Comparison of ENCODE assay signal across 8 cellular contexts in genomic region chr3:168467085-168467714, GRCh38.
A peak's percentile ranks its signal among the peaks of the same experiment; 100 is the strongest.
DNase-seq lines count a peak whose midpoint lies in the region; ATAC-seq and TF ChIP-seq lines count a peak whose summit lies in the region.

No MANE protein-coding gene starts in this region.

- DNase-seq in AG09309 (ENCODE audit: low read depth) = no peak
- DNase-seq in OCI-M1 (lab: John Stamatoyannopoulos, UW) = peak; percentile 70
- no peak for DNase-seq in left cardiac atrium
- DNase-seq in testis = peak; percentile 17
- DNase-seq in activated T-helper 1 cell treated with anti-CD3 and anti-CD28 coated beads, Interleukin-12 subunit alpha, Interleukin-12 subunit beta, Interleukin-2, Interleukin-4 antibody, amounts not matched to agents 30 ng/mL and 10 ng/mL and 1 ng/mL, durations not matched to agents 14 hours and 24 hours and 36 hours (ENCODE audit: low spot score) = no peak
- DNase-seq in activated CD4-positive, alpha-beta T cell treated with anti-CD3 and anti-CD28 coated beads, Interleukin-2, amount 10 ng/mL, durations not matched to agents 7 days and 5 days = no peak

- H3K27me3 ChIP-seq in testis = no peaks in the 10 kb centered on the region

- no peak overlapping the region for H3K4me3 ChIP-seq in AG09309 (ENCODE audit: control insufficient read depth, low read depth, low read length)
- H3K4me3 ChIP-seq in testis = no peak overlapping the region

- no peaks in the 10 kb centered on the region for H3K36me3 Mint-ChIP-seq in activated T-helper 1 cell treated with anti-CD3 and anti-CD28 coated beads, Interleukin-12 subunit alpha, Interleukin-12 subunit beta, Interleukin-2, Interleukin-4 antibody, amounts not matched to agents 30 ng/mL and 10 ng/mL and 1 ng/mL, durations not matched to agents 14 hours and 24 hours and 36 hours (ENCODE audit: low read depth)
- no peaks in the 10 kb centered on the region for H3K36me3 Mint-ChIP-seq in activated CD4-positive, alpha-beta T cell treated with anti-CD3 and anti-CD28 coated beads, Interleukin-2, amount 10 ng/mL, durations not matched to agents 7 days and 5 days (ENCODE audit: low read depth)

- WGBS in testis, 2 donors = 65 to 79% methylated on average over 6 of the region's 6 CpGs

- H3K36me3 ChIP-seq in testis (ENCODE audit: low read depth, missing control alignments) = no peaks in the 10 kb centered on the region

- no peak overlapping the region for H3K27ac Mint-ChIP-seq in activated T-helper 1 cell treated with anti-CD3 and anti-CD28 coated beads, Interleukin-12 subunit alpha, Interleukin-12 subunit beta, Interleukin-2, Interleukin-4 antibody, amounts not matched to agents 30 ng/mL and 10 ng/mL and 1 ng/mL, durations not matched to agents 14 hours and 24 hours and 36 hours
- no peak overlapping the region for H3K27ac Mint-ChIP-seq in activated CD4-positive, alpha-beta T cell treated with anti-CD3 and anti-CD28 coated beads, Interleukin-2, amount 10 ng/mL, durations not matched to agents 7 days and 5 days

- H3K4me3 Mint-ChIP-seq in activated T-helper 1 cell treated with anti-CD3 and anti-CD28 coated beads, Interleukin-12 subunit alpha, Interleukin-12 subunit beta, Interleukin-2, Interleukin-4 antibody, amounts not matched to agents 30 ng/mL and 10 ng/mL and 1 ng/mL, durations not matched to agents 14 hours and 24 hours and 36 hours = no peak overlapping the region
- no peak overlapping the region for H3K4me3 Mint-ChIP-seq in activated CD4-positive, alpha-beta T cell treated with anti-CD3 and anti-CD28 coated beads, Interleukin-2, amount 10 ng/mL, durations not matched to agents 7 days and 5 days

- H3K9me3 ChIP-seq in testis = no peaks in the 10 kb centered on the region

- CTCF ChIA-PET in activated CD4-positive, alpha-beta T cell treated with anti-CD3 and anti-CD28 coated beads, Interleukin-2, amount 10 ng/mL, durations not matched to agents 7 days and 5 days (lab: Charles Lee) = no interaction called here

- TF ChIP-seq CTCF in AG09309 (IDR thresholded peaks at IDR 0.05; ENCODE audit: control insufficient read depth, insufficient read depth, low read depth, low read length, missing control alignments) (peak; percentile 35), testis (IDR thresholded peaks at IDR 0.05) (no peak)

- POLR2A ChIA-PET in activated CD4-positive, alpha-beta T cell treated with anti-CD3 and anti-CD28 coated beads, Interleukin-2, amount 10 ng/mL, durations not matched to agents 7 days and 5 days (lab: Charles Lee) = no interaction called here

- H3K27ac ChIP-seq in testis = no peak overlapping the region

- no peaks in the 10 kb centered on the region for H3K4me1 Mint-ChIP-seq in activated T-helper 1 cell treated with anti-CD3 and anti-CD28 coated beads, Interleukin-12 subunit alpha, Interleukin-12 subunit beta, Interleukin-2, Interleukin-4 antibody, amounts not matched to agents 30 ng/mL and 10 ng/mL and 1 ng/mL, durations not matched to agents 14 hours and 24 hours and 36 hours (ENCODE audit: low read depth)
- H3K4me1 Mint-ChIP-seq in activated CD4-positive, alpha-beta T cell treated with anti-CD3 and anti-CD28 coated beads, Interleukin-2, amount 10 ng/mL, durations not matched to agents 7 days and 5 days = no peaks in the 10 kb centered on the region

- intact Hi-C loops in left cardiac atrium (cut with DNase I) (loop anchor here (2.0 to 5.0 kb wide), 2 partner anchors 255 to 256 kb away; no protein-coding TSS in a partner anchor), testis (cut with DNase I; ENCODE audit: low total_unique reads) (no loop called here)
- intact Hi-C loops in activated T-helper 1 cell treated with anti-CD3 and anti-CD28 coated beads, Interleukin-12 subunit alpha, Interleukin-12 subunit beta, Interleukin-2, Interleukin-4 antibody, amounts not matched to agents 30 ng/mL and 10 ng/mL and 1 ng/mL, durations not matched to agents 14 hours and 24 hours and 36 hours (cut with micrococcal nuclease) = loop anchor here (2.0 kb wide), 1 partner anchor 256 kb away; no protein-coding TSS in a partner anchor

- ATAC-seq in GM19035 (IDR thresholded peaks at IDR 0.05; ENCODE audit: unreplicated experiment) = peak; percentile 91
- peak; percentile 76 for ATAC-seq in HG03139 (IDR thresholded peaks at IDR 0.05; ENCODE audit: unreplicated experiment)
- peak; percentile 82 to 87 for ATAC-seq in left cardiac atrium

- no peak for TF ChIP-seq POLR2A in testis (IDR thresholded peaks at IDR 0.05)

- H3K27me3 Mint-ChIP-seq in activated T-helper 1 cell treated with anti-CD3 and anti-CD28 coated beads, Interleukin-12 subunit alpha, Interleukin-12 subunit beta, Interleukin-2, Interleukin-4 antibody, amounts not matched to agents 30 ng/mL and 10 ng/mL and 1 ng/mL, durations not matched to agents 14 hours and 24 hours and 36 hours (ENCODE audit: insufficient read depth) = no peaks in the 10 kb centered on the region
- H3K27me3 Mint-ChIP-seq in activated CD4-positive, alpha-beta T cell treated with anti-CD3 and anti-CD28 coated beads, Interleukin-2, amount 10 ng/mL, durations not matched to agents 7 days and 5 days = no peaks in the 10 kb centered on the region

- no peaks in the 10 kb centered on the region for H3K4me1 ChIP-seq in testis

- H3K9me3 Mint-ChIP-seq in activated T-helper 1 cell treated with anti-CD3 and anti-CD28 coated beads, Interleukin-12 subunit alpha, Interleukin-12 subunit beta, Interleukin-2, Interleukin-4 antibody, amounts not matched to agents 30 ng/mL and 10 ng/mL and 1 ng/mL, durations not matched to agents 14 hours and 24 hours and 36 hours = no peaks in the 10 kb centered on the region
- no peaks in the 10 kb centered on the region for H3K9me3 Mint-ChIP-seq in activated CD4-positive, alpha-beta T cell treated with anti-CD3 and anti-CD28 coated beads, Interleukin-2, amount 10 ng/mL, durations not matched to agents 7 days and 5 days

Comparison
In these comparisons a context has a peak if more than half of its experiments do, and no peak if none do; other contexts are left out.
1. DNase-seq: peak in OCI-M1 (single experiment) and testis (single experiment); none in AG09309 (single experiment), left cardiac atrium (single experiment), activated T-helper 1 cell treated with anti-CD3 and anti-CD28 coated beads, Interleukin-12 subunit alpha, Interleukin-12 subunit beta, Interleukin-2, Interleukin-4 antibody, amounts not matched to agents 30 ng/mL and 10 ng/mL and 1 ng/mL, durations not matched to agents 14 hours and 24 hours and 36 hours (single experiment) and activated CD4-positive, alpha-beta T cell treated with anti-CD3 and anti-CD28 coated beads, Interleukin-2, amount 10 ng/mL, durations not matched to agents 7 days and 5 days (single experiment).
2. Peak in every context shown above with its lines, with median percentiles within 50 percentile points of each other: ATAC-seq.